In genomic region chr7:87039717-87040299, GRCh38 we compare ENCODE assay signal across 7 cellular contexts. TPM values are rescaled to one million over a fixed set of nuclear protein-coding genes. Genes with fewer than 3 reads are reported as not detected.
DNase-seq lines count a peak whose midpoint lies in the region; ATAC-seq and TF ChIP-seq lines count a peak whose summit lies in the region.
"Not testable (repeated sequence)": the region's sequence is repeated elsewhere in the genome, so short reads cannot be mapped to it uniquely, and the experiment has no call there.

No MANE protein-coding gene starts in this region.

- 66 to 70% methylated on average over 34 of the region's 34 CpGs for WGBS in sigmoid colon, 2 donors

- H3K27ac ChIP-seq in lower lobe of right lung, sigmoid colon: not testable (repeated sequence)

- DNase-seq in H7; activated naive CD8-positive, alpha-beta T cell treated with anti-CD3 and anti-CD28 coated beads, Interleukin-2, amount 10 ng/mL, durations not matched to agents 7 days and 5 days; epithelial cell of esophagus (ENCODE audit: low read depth); lower lobe of right lung; sigmoid colon: not testable (repeated sequence)
- DNase-seq in NCI-H748 (lab: John Stamatoyannopoulos, UW; ENCODE audit: unreplicated experiment), result peak; percentile 33
- peak; percentile 20 for DNase-seq in activated CD4-positive, alpha-beta memory T cell treated with anti-CD3 and anti-CD28 coated beads for 36 hours

- H3K4me3 Mint-ChIP-seq in activated CD4-positive, alpha-beta memory T cell treated with anti-CD3 and anti-CD28 coated beads for 36 hours, result peak overlapping the region; percentile 64
- peak overlapping the region; percentile 35 for H3K4me3 Mint-ChIP-seq in activated naive CD8-positive, alpha-beta T cell treated with anti-CD3 and anti-CD28 coated beads, Interleukin-2, amount 10 ng/mL, durations not matched to agents 7 days and 5 days

- H3K27me3 Mint-ChIP-seq in activated CD4-positive, alpha-beta memory T cell treated with anti-CD3 and anti-CD28 coated beads for 36 hours; activated naive CD8-positive, alpha-beta T cell treated with anti-CD3 and anti-CD28 coated beads, Interleukin-2, amount 10 ng/mL, durations not matched to agents 7 days and 5 days: not testable (repeated sequence)

- H3K4me1 Mint-ChIP-seq in activated CD4-positive, alpha-beta memory T cell treated with anti-CD3 and anti-CD28 coated beads for 36 hours (ENCODE audit: low read depth); activated naive CD8-positive, alpha-beta T cell treated with anti-CD3 and anti-CD28 coated beads, Interleukin-2, amount 10 ng/mL, durations not matched to agents 7 days and 5 days: not testable (repeated sequence)

- H3K9me3 Mint-ChIP-seq in activated CD4-positive, alpha-beta memory T cell treated with anti-CD3 and anti-CD28 coated beads for 36 hours; activated naive CD8-positive, alpha-beta T cell treated with anti-CD3 and anti-CD28 coated beads, Interleukin-2, amount 10 ng/mL, durations not matched to agents 7 days and 5 days: not testable (repeated sequence)

- ATAC-seq in activated naive CD8-positive, alpha-beta T cell treated with anti-CD3 and anti-CD28 coated beads, Interleukin-2, amount 10 ng/mL, durations not matched to agents 7 days and 5 days (ENCODE audit: low read depth); lower lobe of right lung: not testable (repeated sequence)

- not testable (repeated sequence) for TF ChIP-seq POLR2A in sigmoid colon (IDR thresholded peaks at IDR 0.05)

- not testable (repeated sequence) for H3K9me3 ChIP-seq in lower lobe of right lung, sigmoid colon

- H3K36me3 ChIP-seq in H7 (replicated peaks; ENCODE audit: control insufficient read depth, insufficient read depth, low read length); lower lobe of right lung; sigmoid colon: not testable (repeated sequence)

- POLR2A ChIA-PET in activated CD4-positive, alpha-beta memory T cell treated with anti-CD3 and anti-CD28 coated beads for 36 hours (lab: Charles Lee); activated naive CD8-positive, alpha-beta T cell treated with anti-CD3 and anti-CD28 coated beads, Interleukin-2, amount 10 ng/mL, durations not matched to agents 7 days and 5 days (lab: Charles Lee): not testable (repeated sequence)

- H3K27ac Mint-ChIP-seq in activated CD4-positive, alpha-beta memory T cell treated with anti-CD3 and anti-CD28 coated beads for 36 hours, result peak overlapping the region; percentile 64
- not testable (repeated sequence) for H3K27ac Mint-ChIP-seq in activated naive CD8-positive, alpha-beta T cell treated with anti-CD3 and anti-CD28 coated beads, Interleukin-2, amount 10 ng/mL, durations not matched to agents 7 days and 5 days

- intact Hi-C loops in activated CD4-positive, alpha-beta memory T cell treated with anti-CD3 and anti-CD28 coated beads for 36 hours (cut with micrococcal nuclease); lower lobe of right lung (cut with DNase I); sigmoid colon (cut with DNase I): not testable (repeated sequence)

- H3K4me1 ChIP-seq in lower lobe of right lung, sigmoid colon: not testable (repeated sequence)

- not testable (repeated sequence) for TF ChIP-seq CTCF in epithelial cell of esophagus (IDR thresholded peaks at IDR 0.05; ENCODE audit: insufficient read depth, low read depth, low read length, missing control alignments); lower lobe of right lung (IDR thresholded peaks at IDR 0.05); sigmoid colon (IDR thresholded peaks at IDR 0.05)

- H3K36me3 Mint-ChIP-seq in activated CD4-positive, alpha-beta memory T cell treated with anti-CD3 and anti-CD28 coated beads for 36 hours; activated naive CD8-positive, alpha-beta T cell treated with anti-CD3 and anti-CD28 coated beads, Interleukin-2, amount 10 ng/mL, durations not matched to agents 7 days and 5 days: not testable (repeated sequence)

- H3K4me3 ChIP-seq in H7 (ENCODE audit: insufficient read depth, low read depth, low read length) (peak overlapping the region; percentile 46), epithelial cell of esophagus (ENCODE audit: low read length) (peak overlapping the region; percentile 16), lower lobe of right lung (peak overlapping the region; percentile 29), sigmoid colon (peak overlapping the region in 3 of 4 donors; percentile 20 to 32 (median 27))

- not testable (repeated sequence) for TF ChIP-seq EP300 in sigmoid colon (IDR thresholded peaks at IDR 0.05)

- not testable (repeated sequence) for H3K27me3 ChIP-seq in H7 (ENCODE audit: control insufficient read depth, insufficient read depth, low read length); lower lobe of right lung (ENCODE audit: low read depth); sigmoid colon

- CTCF ChIA-PET in activated CD4-positive, alpha-beta memory T cell treated with anti-CD3 and anti-CD28 coated beads for 36 hours (lab: Charles Lee), result not testable (repeated sequence)

RNA-seq across cellular contexts. Expression of gene ELAPOR2, which starts 19.6 kb away (rescaled TPM):
- 16.1 and 31.2 TPM in 2 replicates for total RNA-seq in H7 (2014; rRNA removed; shearing (Covaris generic))
- 1 to 10 TPM; 4.0 to 4.1 TPM for total RNA-seq in activated CD4-positive, alpha-beta memory T cell treated with anti-CD3 and anti-CD28 coated beads for 36 hours
- total RNA-seq in activated naive CD8-positive, alpha-beta T cell treated with anti-CD3 and anti-CD28 coated beads, Interleukin-2, amount 10 ng/mL, durations not matched to agents 7 days and 5 days, result 1 to 10 TPM; 2.9 to 4.2 TPM
- total RNA-seq in lower lobe of right lung (90.8 TPM), sigmoid colon (10 to 100 TPM in 1 of 4 donors, 1 to 10 TPM in 3; 7.3 to 15.3 (median 8.9) TPM)
- 1 to 10 TPM; 1.6 to 5.9 (median 2.4) TPM for polyA plus RNA-seq in sigmoid colon
